In genomic region chr1:29974345-29974744, GRCh38 we compare ENCODE assay signal across 13 cellular contexts.
DNase-seq lines count a peak whose midpoint lies in the region; ATAC-seq, FAIRE-seq and TF ChIP-seq lines count a peak whose summit lies in the region.
"Had no signal": no experiment of that assay in that cellular context is flagged by ENCODE, and none has a peak within 500 bp of the region (broad histone marks: within the 10 kb centered on the region; RNA-seq: fewer than 3 reads in every experiment).

No MANE protein-coding gene starts in this region.

- H3K9ac ChIP-seq in HCT116 (ENCODE audit: low read length), result no peak overlapping the region
- peak overlapping the region; percentile 47 for H3K9ac ChIP-seq in iPS-18a (ENCODE audit: low read length)

- H3K27me3 ChIP-seq in HCT116 (ENCODE audit: insufficient read depth, low read length) (peaks cover 43% of the 10 kb centered on the region; the same call in 1 of the 2 replicates), iPS-18a (ENCODE audit: control insufficient read depth, insufficient read depth, low read length) (no peaks in the 10 kb centered on the region)

- H3K4me3 ChIP-seq in HCT116 (replicated peaks in 1 of 2; ENCODE audit: low read depth in 1 of 2, low read length in 2 of 2) (no peak overlapping the region), iPS-18a (ENCODE audit: low read length) (peak overlapping the region; percentile 1)
- H3K4me3 ChIP-seq: K562 had no signal

- H3K9me3 ChIP-seq in HCT116 (ENCODE audit: control insufficient read depth in 1 of 2, insufficient read depth in 1 of 2, low read depth in 1 of 2, low read length in 2 of 2) (no peaks in the 10 kb centered on the region), iPS-18a (ENCODE audit: control insufficient read depth, low read depth, low read length) (no peaks in the 10 kb centered on the region)

- POLR2A ChIA-PET in HCT116 (lab: Charles Lee), result no interaction called here

- H3K9me3 Mint-ChIP-seq in activated T-helper 2 cell treated with anti-CD3 and anti-CD28 coated beads, Interferon-gamma antibody, Interleukin-2, Interleukin-4, amounts not matched to agents 10 μg/mL and 5 μg/mL and 100 μg/mL, durations not matched to agents 14 hours and 24 hours and 36 hours, result peaks cover 4% of the 10 kb centered on the region

- TF ChIP-seq CTCF in HCT116 (IDR thresholded peaks at IDR 0.05 in 2 of 3, conservative IDR thresholded peaks at IDR 0.05 in 1 of 3; ENCODE audit: borderline replicate concordance in 1 of 3, insufficient read depth in 1 of 3, low read depth in 2 of 3, low read length in 2 of 3), result no peak

- no peaks in the 10 kb centered on the region for H3K36me3 Mint-ChIP-seq in activated T-helper 2 cell treated with anti-CD3 and anti-CD28 coated beads, Interferon-gamma antibody, Interleukin-2, Interleukin-4, amounts not matched to agents 10 μg/mL and 5 μg/mL and 100 μg/mL, durations not matched to agents 14 hours and 24 hours and 36 hours (ENCODE audit: low read depth)

- no peaks in the 10 kb centered on the region for H3K36me3 ChIP-seq in HCT116 (ENCODE audit: control insufficient read depth in 1 of 2, insufficient read depth in 2 of 2, low read length in 2 of 2)
- no peaks in the 10 kb centered on the region for H3K36me3 ChIP-seq in iPS-18a (ENCODE audit: control insufficient read depth, low read depth, low read length)

- TF ChIP-seq POLR2A in HCT116 (IDR thresholded peaks at IDR 0.05; ENCODE audit: borderline replicate concordance, extremely low read depth, insufficient read depth, insufficient read length), result no peak
- TF ChIP-seq POLR2A in GM12892 (IDR thresholded peaks at IDR 0.05; ENCODE audit: low read depth, low read length), result no peak

- H3K27ac ChIP-seq in HCT116 (ENCODE audit: low read depth, low read length) (no peak overlapping the region), iPS-18a (ENCODE audit: low read length) (peak overlapping the region; percentile 14)

- H3K9me2 ChIP-seq in HCT116 (ENCODE audit: insufficient read depth), result no peaks in the 10 kb centered on the region

- BruUV-seq in HCT116 (replicated peaks; lab: Mats Ljungman, UMichigan), result no TSS peak

- peaks cover 5% of the 10 kb centered on the region for H3K4me1 Mint-ChIP-seq in activated T-helper 2 cell treated with anti-CD3 and anti-CD28 coated beads, Interferon-gamma antibody, Interleukin-2, Interleukin-4, amounts not matched to agents 10 μg/mL and 5 μg/mL and 100 μg/mL, durations not matched to agents 14 hours and 24 hours and 36 hours (ENCODE audit: low read depth)

- H3K4me1 ChIP-seq in HCT116 (ENCODE audit: control insufficient read depth in 1 of 2, insufficient read depth in 2 of 2, low read length in 2 of 2), result peaks cover 0 to 18% of the 10 kb centered on the region in 2 experiments; a peak in 3 of 4 replicates
- H3K4me1 ChIP-seq in iPS-18a (ENCODE audit: control insufficient read depth, low read depth, low read length), result peaks cover 31% of the 10 kb centered on the region

- H3K27ac Mint-ChIP-seq in activated T-helper 2 cell treated with anti-CD3 and anti-CD28 coated beads, Interferon-gamma antibody, Interleukin-2, Interleukin-4, amounts not matched to agents 10 μg/mL and 5 μg/mL and 100 μg/mL, durations not matched to agents 14 hours and 24 hours and 36 hours, result peak overlapping the region; percentile 22
- H3K27ac Mint-ChIP-seq: progenitor cell of endocrine pancreas had no signal

- CTCF ChIA-PET in HCT116 (lab: Charles Lee), result no interaction called here

- H3K4me2 ChIP-seq in HCT116 (ENCODE audit: low read length), result peak overlapping the region; percentile 25

- no peaks in the 10 kb centered on the region for H3K79me2 ChIP-seq in HCT116 (ENCODE audit: insufficient read depth, low read length)

- RAD21 ChIA-PET in HCT116 (lab: Charles Lee; ENCODE audit: low non-redundant PET in 1 of 2, low total read pairs in 2 of 2, uncharacterized antibody in 2 of 2, unreplicated experiment in 2 of 2), result no interaction called here

- H3K27me3 Mint-ChIP-seq in activated T-helper 2 cell treated with anti-CD3 and anti-CD28 coated beads, Interferon-gamma antibody, Interleukin-2, Interleukin-4, amounts not matched to agents 10 μg/mL and 5 μg/mL and 100 μg/mL, durations not matched to agents 14 hours and 24 hours and 36 hours (ENCODE audit: low read depth), result no peaks in the 10 kb centered on the region

- ATAC-seq in HCT116, result peak; percentile 73; the same call in 1 of the 2 replicates
- ATAC-seq in HG03565 (IDR thresholded peaks at IDR 0.05; ENCODE audit: unreplicated experiment), result no peak
- ATAC-seq in HG03460 (IDR thresholded peaks at IDR 0.05; ENCODE audit: unreplicated experiment), result no peak
- ATAC-seq: K562 had no signal

- in situ Hi-C loops in ACHN (cut with HindIII; ENCODE audit: low pct_ligation_motif_present, low pct_unique_long_range_greater_than_20kb, low sequenced_read_pairs), result no loop called here

- intact Hi-C loops in HCT116 (cut with micrococcal nuclease), result no loop called here
- intact Hi-C loops in activated T-helper 2 cell treated with anti-CD3 and anti-CD28 coated beads, Interferon-gamma antibody, Interleukin-2, Interleukin-4, amounts not matched to agents 10 μg/mL and 5 μg/mL and 100 μg/mL, durations not matched to agents 14 hours and 24 hours and 36 hours (cut with micrococcal nuclease), result no loop called here

- DNase-seq in ACHN (peak; percentile 90), HCT116 (ENCODE audit: low read depth, low spot score) (peak; percentile 16), GM12892 (ENCODE audit: insufficient read length) (no peak), activated gamma-delta T cell treated with Interleukin-2 at 50 U/mL for 16 hours (no peak)
- no peak for DNase-seq in activated T-helper 2 cell treated with anti-CD3 and anti-CD28 coated beads, Interferon-gamma antibody, Interleukin-2, Interleukin-4, amounts not matched to agents 10 μg/mL and 5 μg/mL and 100 μg/mL, durations not matched to agents 14 hours and 24 hours and 36 hours (ENCODE audit: low spot score)
- DNase-seq: activated CD8-positive, alpha-beta memory T cell treated with anti-CD3 and anti-CD28 coated beads, Interleukin-2, amount 50 U/mL, for 48 hours; DMS153 had no signal

- no peaks in the 10 kb centered on the region for H4K20me1 ChIP-seq in HCT116 (ENCODE audit: insufficient read depth)

- no peak for TF ChIP-seq RAD21 in HCT116 (IDR thresholded peaks at IDR 0.05; ENCODE audit: low read depth)

- FAIRE-seq in GM12892 (lab: Jason Lieb, UNC), result no peak
- FAIRE-seq: frontal cortex had no signal

- no peak overlapping the region for H3K4me3 Mint-ChIP-seq in activated T-helper 2 cell treated with anti-CD3 and anti-CD28 coated beads, Interferon-gamma antibody, Interleukin-2, Interleukin-4, amounts not matched to agents 10 μg/mL and 5 μg/mL and 100 μg/mL, durations not matched to agents 14 hours and 24 hours and 36 hours (ENCODE audit: low read depth)

- H2AFZ ChIP-seq in HCT116 (ENCODE audit: low read depth, low read length, poor library complexity, severe bottlenecking), result no peak overlapping the region

TF ChIP-seq in HCT116, 20 proteins besides CTCF, POLR2A, EP300 and RAD21:
- TF ChIP-seq FOSL1 (IDR thresholded peaks at IDR 0.05; ENCODE audit: low read depth), result no peak
- TF ChIP-seq YY1 (IDR thresholded peaks at IDR 0.05; ENCODE audit: extremely low read depth, insufficient replicate concordance, low read depth, low read length), result no peak
- TF ChIP-seq ZFX (IDR thresholded peaks at IDR 0.05), result no peak
- TF ChIP-seq, protein P1, sequence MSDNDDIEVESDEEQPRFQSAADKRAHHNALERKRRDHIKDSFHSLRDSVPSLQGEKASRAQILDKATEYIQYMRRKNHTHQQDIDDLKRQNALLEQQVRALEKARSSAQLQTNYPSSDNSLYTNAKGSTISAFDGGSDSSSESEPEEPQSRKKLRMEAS (IDR thresholded peaks at IDR 0.05), result no peak
- TF ChIP-seq EZH2 (IDR thresholded peaks at IDR 0.05), result no peak

Comparison
In these comparisons a context has a peak if more than half of its experiments do, and no peak if none do; other contexts are left out.
1. DNase-seq: peak in ACHN (single experiment) and HCT116 (single experiment); none in activated T-helper 2 cell treated with anti-CD3 and anti-CD28 coated beads, Interferon-gamma antibody, Interleukin-2, Interleukin-4, amounts not matched to agents 10 μg/mL and 5 μg/mL and 100 μg/mL, durations not matched to agents 14 hours and 24 hours and 36 hours (single experiment), GM12892 (single experiment) and activated gamma-delta T cell treated with Interleukin-2 at 50 U/mL for 16 hours (single experiment).